ENCODE assay signal across 14 cellular contexts in genomic region chr4:153788064-153788418, GRCh38. TPM values are rescaled to one million over a fixed set of nuclear protein-coding genes. Genes with fewer than 3 reads are reported as not detected.
A peak's percentile ranks its signal among the peaks of the same experiment; 100 is the strongest.
DNase-seq lines count a peak whose midpoint lies in the region; ATAC-seq, FAIRE-seq and TF ChIP-seq lines count a peak whose summit lies in the region.
"Had no signal": no experiment of that assay in that cellular context is flagged by ENCODE, and none has a peak within 500 bp of the region (broad histone marks: within the 10 kb centered on the region; RNA-seq: fewer than 3 reads in every experiment).

No MANE protein-coding gene starts in this region.

- peak overlapping the region; percentile 57 for H3K4me2 ChIP-seq in trophoblast cell (ENCODE audit: low read length)

- H2AK5ac ChIP-seq in trophoblast cell (ENCODE audit: low read length), result no peak overlapping the region

- POLR2A ChIA-PET in CD8-positive, alpha-beta memory T cell (lab: Charles Lee), result no interaction called here
- POLR2A ChIA-PET in WTC11 (lab: Charles Lee), result no interaction called here

- 20 to 26% methylated on average over 1 to 7 of the region's 15 CpGs for WGBS in gastroesophageal sphincter (ENCODE audit: low coverage in 1 of 2), 2 donors
- no CpG with 5 or more reads among the region's 15 CpGs for WGBS in trophoblast cell (ENCODE audit: extremely low coverage, insufficient coverage, insufficient read length)

- H3K4ac ChIP-seq in trophoblast cell (ENCODE audit: low read depth, low read length), result no peak overlapping the region

- no peaks in the 10 kb centered on the region for H3K9me3 ChIP-seq in CD8-positive, alpha-beta memory T cell (ENCODE audit: low read length)
- H3K9me3 ChIP-seq in gastroesophageal sphincter (no peaks in the 10 kb centered on the region), trophoblast cell (ENCODE audit: insufficient read depth, low read depth, low read length) (peaks cover 2% of the 10 kb centered on the region), kidney (ENCODE audit: control insufficient read depth in 1 of 2, low read length in 2 of 2) (no peaks in the 10 kb centered on the region)
- H3K9me3 ChIP-seq: Peyer's patch had no signal

- H3K23ac ChIP-seq in trophoblast cell (ENCODE audit: low read length), result no peak overlapping the region

- H3K4me1 Mint-ChIP-seq in CD8-positive, alpha-beta memory T cell, result peaks cover 26 to 50% (median 39%) of the 10 kb centered on the region in 3 donors
- peaks cover 49% of the 10 kb centered on the region for H3K4me1 Mint-ChIP-seq in WTC11

- peak overlapping the region in 6 of 7 donors; percentile 12 to 78 (median 61) for H3K4me3 Mint-ChIP-seq in CD8-positive, alpha-beta memory T cell
- peak overlapping the region; percentile 98 for H3K4me3 Mint-ChIP-seq in WTC11

- no peak overlapping the region for H4K8ac ChIP-seq in trophoblast cell (ENCODE audit: low read depth, low read length)

- no peak for TF ChIP-seq EP300 in gastroesophageal sphincter (IDR thresholded peaks at IDR 0.05)

- CTCF ChIA-PET in CD8-positive, alpha-beta memory T cell (lab: Charles Lee), result no interaction called here
- CTCF ChIA-PET in WTC11 (lab: Charles Lee), result interaction anchor here (0.7 to 2.7 kb wide), 5 partner anchors 231 to 331 kb away, joined by 3 to 15 read pairs (median 3); no protein-coding TSS in a partner anchor

- intact Hi-C loops in kidney (cut with DNase I), result no loop called here

- H2AFZ ChIP-seq in trophoblast cell (ENCODE audit: insufficient read depth, low read length, poor library complexity), result no peak overlapping the region

- no peak overlapping the region for H3K27ac ChIP-seq in CD8-positive, alpha-beta memory T cell (ENCODE audit: low read depth, low read length)
- H3K27ac ChIP-seq in gastroesophageal sphincter, result peak overlapping the region in 3 of 4 donors; percentile 54 to 75 (median 64)
- no peak overlapping the region for H3K27ac ChIP-seq in trophoblast cell (ENCODE audit: low read depth, low read length)
- no peak overlapping the region for H3K27ac ChIP-seq in kidney (ENCODE audit: low read depth in 2 of 2, low read length in 2 of 2)
- H3K27ac ChIP-seq: Peyer's patch had no signal

- H3K4me3 ChIP-seq in CD8-positive, alpha-beta memory T cell (ENCODE audit: low read length), result no peak overlapping the region
- peak overlapping the region in 1 of 2 donors; percentile 52 for H3K4me3 ChIP-seq in gastroesophageal sphincter
- H3K4me3 ChIP-seq in trophoblast cell (ENCODE audit: low read depth, low read length), result peak overlapping the region; percentile 66
- H3K4me3 ChIP-seq in kidney (ENCODE audit: low read length in 2 of 2), result no peak overlapping the region

- H3K18ac ChIP-seq in trophoblast cell (ENCODE audit: low read length), result no peak overlapping the region

- no peak for DNase-seq in CD8-positive, alpha-beta memory T cell
- DNase-seq in WTC11 (ENCODE audit: low spot score) (peak; percentile 24), trophoblast cell (no peak), NCI-H526 (lab: John Stamatoyannopoulos, UW) (no peak), ACHN (no peak), kidney (no peak), HuH-7.5 (ENCODE audit: low spot score) (no peak)
- DNase-seq: erythroblast, Karpas-422, WERI-Rb-1 had no signal

- no peaks in the 10 kb centered on the region for H3K36me3 Mint-ChIP-seq in CD8-positive, alpha-beta memory T cell
- peaks cover 52% of the 10 kb centered on the region for H3K36me3 Mint-ChIP-seq in WTC11

- no peak overlapping the region for H3K14ac ChIP-seq in trophoblast cell (ENCODE audit: low read length)

- TF ChIP-seq CTCF in WTC11 (IDR thresholded peaks at IDR 0.05) (no peak), gastroesophageal sphincter (IDR thresholded peaks at IDR 0.05) (no peak), kidney (IDR thresholded peaks at IDR 0.05; ENCODE audit: borderline replicate concordance, extremely low read depth, insufficient read depth) (no peak)

- no peak overlapping the region for H2BK12ac ChIP-seq in trophoblast cell (ENCODE audit: low read length)

- peaks cover 2% of the 10 kb centered on the region for H3K79me2 ChIP-seq in trophoblast cell (ENCODE audit: control insufficient read depth, insufficient read depth, low read length, poor library complexity)

- no peak for FAIRE-seq in kidney (lab: Jason Lieb, UNC)
- FAIRE-seq: D721Med had no signal

- in situ Hi-C loops in ACHN (cut with HindIII; ENCODE audit: low pct_ligation_motif_present, low pct_unique_long_range_greater_than_20kb, low sequenced_read_pairs), result no loop called here

- H3K36me3 ChIP-seq in CD8-positive, alpha-beta memory T cell (ENCODE audit: insufficient read depth, low read length), result no peaks in the 10 kb centered on the region
- H3K36me3 ChIP-seq in gastroesophageal sphincter, result no peaks in the 10 kb centered on the region
- H3K36me3 ChIP-seq in trophoblast cell (ENCODE audit: control insufficient read depth in 1 of 2, insufficient read depth in 2 of 2, low read length in 2 of 2), result no peaks in the 10 kb centered on the region
- H3K36me3 ChIP-seq in kidney (ENCODE audit: control insufficient read depth in 1 of 2, insufficient read depth in 2 of 2, low read length in 2 of 2), result no peaks in the 10 kb centered on the region
- H3K36me3 ChIP-seq: Peyer's patch, WERI-Rb-1 had no signal

- H3K9ac ChIP-seq in trophoblast cell (ENCODE audit: low read length), result no peak overlapping the region
- H3K9ac ChIP-seq in kidney (ENCODE audit: low read length in 2 of 2), result no peak overlapping the region

- H2BK5ac ChIP-seq in trophoblast cell (ENCODE audit: low read depth, low read length, poor library complexity), result no peak overlapping the region

- ATAC-seq in WTC11, result no peak
- ATAC-seq in gastroesophageal sphincter, result no peak
- ATAC-seq: right cardiac atrium had no signal

- no peak overlapping the region for H4K91ac ChIP-seq in trophoblast cell (ENCODE audit: low read depth, low read length)

- no peaks in the 10 kb centered on the region for H3K9me3 Mint-ChIP-seq in CD8-positive, alpha-beta memory T cell
- H3K9me3 Mint-ChIP-seq in WTC11, result no peaks in the 10 kb centered on the region

- H4K12ac ChIP-seq in trophoblast cell (ENCODE audit: low read depth, low read length), result no peak overlapping the region

- H3K27me3 Mint-ChIP-seq in CD8-positive, alpha-beta memory T cell, result peaks cover 62 to 84% of the 10 kb centered on the region in 2 donors
- no peaks in the 10 kb centered on the region for H3K27me3 Mint-ChIP-seq in WTC11 (ENCODE audit: low read depth)

- H3K79me1 ChIP-seq in trophoblast cell (ENCODE audit: low read length), result peaks cover 8% of the 10 kb centered on the region

- peaks cover 43% of the 10 kb centered on the region for H3K27me3 ChIP-seq in CD8-positive, alpha-beta memory T cell (ENCODE audit: insufficient read depth, low read length, poor library complexity, severe bottlenecking)
- H3K27me3 ChIP-seq in gastroesophageal sphincter (peaks cover 70% of the 10 kb centered on the region), trophoblast cell (ENCODE audit: insufficient read depth, low read length) (peaks cover 37% of the 10 kb centered on the region)

- no peak overlapping the region for H3K27ac Mint-ChIP-seq in CD8-positive, alpha-beta memory T cell
- peak overlapping the region; percentile 96 for H3K27ac Mint-ChIP-seq in WTC11

- TF ChIP-seq POLR2A in gastroesophageal sphincter (IDR thresholded peaks at IDR 0.05), result no peak

- H3K4me1 ChIP-seq in CD8-positive, alpha-beta memory T cell (ENCODE audit: insufficient read depth, low read length), result peaks cover 40% of the 10 kb centered on the region
- H3K4me1 ChIP-seq in gastroesophageal sphincter (peaks cover 0 to 46% (median 17%) of the 10 kb centered on the region in 3 donors), trophoblast cell (ENCODE audit: control insufficient read depth in 1 of 2, insufficient read depth in 2 of 2, low read length in 2 of 2) (peaks cover 39 to 41% of the 10 kb centered on the region in 2 experiments), kidney (ENCODE audit: control insufficient read depth in 1 of 2, insufficient read depth in 1 of 2, low read depth in 1 of 2, low read length in 2 of 2) (peaks cover 0 to 11% of the 10 kb centered on the region in 2 donors)

- no peak overlapping the region for H2BK120ac ChIP-seq in trophoblast cell (ENCODE audit: insufficient read depth, low read length, poor library complexity)

TF ChIP-seq in WTC11, 78 proteins besides CTCF, POLR2A, EP300 and RAD21 (continues in another document):
- TF ChIP-seq ZNF138 (CRISPR knock-in tag; conservative IDR thresholded peaks at IDR 0.05) (no peak), JUN (CRISPR knock-in tag; IDR thresholded peaks at IDR 0.05) (0 out of 2 replicates have a peak, but pooled peaks have one; percentile 5), ZBTB43 (CRISPR knock-in tag; IDR thresholded peaks at IDR 0.05) (no peak), MXD4 (CRISPR knock-in tag; IDR thresholded peaks at IDR 0.05; ENCODE audit: borderline replicate concordance) (no peak), E2F5 (CRISPR knock-in tag; IDR thresholded peaks at IDR 0.05) (no peak)

RNA-seq across cellular contexts. Expression of gene SFRP2, which starts 0.8 kb away (rescaled TPM):
- under 1 TPM in 1 of 2 experiments, not detected in 1; 0.11 TPM for total RNA-seq in CD8-positive, alpha-beta memory T cell
- not detected for polyA plus RNA-seq in CD8-positive, alpha-beta memory T cell
- 417 to 505 TPM (median 497 TPM) in 3 replicates for total RNA-seq in WTC11 (2021)
- total RNA-seq in gastroesophageal sphincter, result 10 to 100 TPM; 12.3 to 36.5 (median 21.2) TPM
- 104 and 114 TPM in 2 replicates for polyA plus RNA-seq in trophoblast cell (2013)
- total RNA-seq in kidney, result 4.1 TPM
- not detected for polyA plus RNA-seq in kidney (ENCODE audit: insufficient read depth, low read depth, low replicate concordance)

RNA-seq across cellular contexts. Expression of gene RNF175, which starts 28.2 kb away (rescaled TPM):
- total RNA-seq in CD8-positive, alpha-beta memory T cell, result not detected
- polyA plus RNA-seq in CD8-positive, alpha-beta memory T cell, result not detected
- 5.2 to 5.7 TPM (median 5.4 TPM) in 3 replicates for total RNA-seq in WTC11 (2021)
- total RNA-seq in gastroesophageal sphincter, result under 1 TPM in 3 of 4 donors, not detected in 1; 0.16 to 0.89 (median 0.67) TPM
- polyA plus RNA-seq in trophoblast cell (2013), result 0.03 TPM in 1 of 2 replicates, not detected in the other
- total RNA-seq in kidney, result 0.25 TPM
- polyA plus RNA-seq in kidney (ENCODE audit: insufficient read depth, low read depth, low replicate concordance), result not detected
- total RNA-seq: Peyer's patch had no signal

Comparison
In these comparisons a context has a peak if more than half of its experiments do, and no peak if none do; other contexts are left out.
1. H3K27ac ChIP-seq: peak in gastroesophageal sphincter (3 of 4); none in CD8-positive, alpha-beta memory T cell (single experiment), trophoblast cell (single experiment) and kidney (0 of 2).
2. RNA of gene SFRP2, which starts 0.8 kb away (total RNA-seq): 417 to 505 TPM in WTC11; 12.3 to 36.5 TPM in gastroesophageal sphincter, 4.1 TPM in kidney (single experiment) and 0.11 TPM in CD8-positive, alpha-beta memory T cell; every median in the first group is over 10 times any median in the second.